Comparison of ENCODE assay signal across 25 cellular contexts in the genomic region with DNA sequence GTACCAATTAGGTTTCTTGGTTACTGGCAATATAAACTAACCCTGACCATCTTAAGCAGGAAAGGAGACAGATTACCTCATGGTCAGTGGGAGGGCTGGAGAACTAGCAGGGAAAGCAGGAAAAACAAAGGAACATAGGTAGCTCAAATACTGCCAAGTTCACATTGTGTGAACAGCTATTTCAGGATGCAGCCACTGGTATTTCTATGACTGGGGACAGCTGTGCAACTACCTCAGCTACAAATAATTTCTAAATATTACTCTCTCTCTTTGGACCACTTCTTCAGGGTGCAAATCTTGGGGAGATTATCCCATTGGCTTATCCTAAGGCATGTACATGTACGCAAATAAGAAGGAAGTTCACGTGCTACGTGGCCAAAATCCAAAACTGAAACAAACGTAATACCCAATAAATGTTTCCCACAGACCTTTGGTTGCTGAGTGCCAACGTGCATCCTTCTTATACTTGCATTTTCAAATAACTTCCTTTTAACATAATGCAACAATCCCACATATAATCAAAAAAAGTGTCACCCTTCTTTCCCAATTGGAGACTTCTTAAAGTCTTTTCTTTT.
DNase-seq lines count a peak whose midpoint lies in the region; ATAC-seq and TF ChIP-seq lines count a peak whose summit lies in the region.
"Had no signal": no experiment of that assay in that cellular context is flagged by ENCODE, and none has a peak within 500 bp of the region (broad histone marks: within the 10 kb centered on the region; RNA-seq: fewer than 3 reads in every experiment).

No MANE protein-coding gene starts in this region.

- no peak overlapping the region for H3K9ac ChIP-seq in Loucy (ENCODE audit: low read depth, low read length, poor library complexity, severe bottlenecking)

- H3K4me1 ChIP-seq in Loucy (ENCODE audit: insufficient read depth, low read length, poor library complexity, severe bottlenecking), result no peaks in the 10 kb centered on the region
- H3K4me1 ChIP-seq: SJCRH30 had no signal

- ATAC-seq in HG02642 (IDR thresholded peaks at IDR 0.05; ENCODE audit: poor library complexity, unreplicated experiment), result no peak
- ATAC-seq: K562, Right ventricle myocardium inferior had no signal

- peak overlapping the region in 6 of 7 donors; percentile 14 to 80 (median 63) for H3K27ac Mint-ChIP-seq in CD14-positive monocyte

- H3K4me1 Mint-ChIP-seq in CD14-positive monocyte, result peaks cover 40% of the 10 kb centered on the region
- H3K4me1 Mint-ChIP-seq: CD8-positive, alpha-beta memory T cell had no signal

- no peaks in the 10 kb centered on the region for H3K9me3 ChIP-seq in Loucy (ENCODE audit: insufficient read depth, low read depth, low read length)
- H3K9me3 ChIP-seq: SJCRH30 had no signal

- peak overlapping the region; percentile 45 to 76 for H3K4me3 Mint-ChIP-seq in CD14-positive monocyte
- H3K4me3 Mint-ChIP-seq: CD8-positive, alpha-beta memory T cell had no signal

- in situ Hi-C loops in GM13976 (cut with MboI; ENCODE audit: low sequenced_read_pairs, unreplicated experiment), result no loop called here

- no peaks in the 10 kb centered on the region for H3K9me2 ChIP-seq in Loucy (replicated peaks; ENCODE audit: low read depth, low read length)

- peaks cover 3 to 5% of the 10 kb centered on the region in 2 donors for H3K36me3 Mint-ChIP-seq in CD14-positive monocyte
- H3K36me3 Mint-ChIP-seq: CD8-positive, alpha-beta memory T cell had no signal

- H3K27me3 ChIP-seq in Loucy (ENCODE audit: insufficient read depth, low read length, poor library complexity, severe bottlenecking), result no peaks in the 10 kb centered on the region

- H2AFZ ChIP-seq in Loucy (ENCODE audit: low read length), result peak overlapping the region; percentile 82; the same call in 1 of the 2 replicates
- H2AFZ ChIP-seq: PC-9 had no signal

- no peaks in the 10 kb centered on the region for H3K36me3 ChIP-seq in Loucy (ENCODE audit: insufficient read depth, low read length)
- H3K36me3 ChIP-seq: SJCRH30 had no signal

- no peak overlapping the region for H3K4me2 ChIP-seq in Loucy (ENCODE audit: low read depth, low read length, poor library complexity, severe bottlenecking)
- H3K4me2 ChIP-seq: PC-9 had no signal

- no peaks in the 10 kb centered on the region for H3F3A ChIP-seq in Loucy (ENCODE audit: low read depth)

- no peaks in the 10 kb centered on the region for H3K9me3 Mint-ChIP-seq in CD14-positive monocyte
- H3K9me3 Mint-ChIP-seq: CD8-positive, alpha-beta memory T cell had no signal

- no peak for DNase-seq in CD14-positive monocyte (ENCODE audit: low spot score)
- peak; percentile 34 to 74 for DNase-seq in cardiac fibroblast (ENCODE audit: low read depth in 2 of 2)
- DNase-seq in myocyte (ENCODE audit: low read depth), result peak; percentile 71
- DNase-seq in superior temporal gyrus (ENCODE audit: extremely low spot score), result no peak
- DNase-seq in GM13976 (ENCODE audit: low spot score), result no peak
- no peak for DNase-seq in NCI-H1694 (lab: John Stamatoyannopoulos, UW)
- DNase-seq: CD8-positive, alpha-beta memory T cell; DMS 273 treated with DMSO at 0.1 percent for 48 hours; DMS79 treated with DMSO at 0.1 percent for 48 hours; GF-D8; NCI-H1092; NCI-H1417 treated with DMSO at 0.1 percent for 48 hours; NCI-H187; NCI-H2081 treated with DMSO at 0.1 percent for 48 hours; NCI-H2171; NCI-H226; NCI-H510A; NK-92 treated with Interleukin-12 subunit alpha and Interleukin-12 subunit beta, amount 100 ng/mL, for 24 hours; PC-9; T-helper 1 cell had no signal

- H3K79me2 ChIP-seq in Loucy (ENCODE audit: insufficient read depth, low read length), result no peaks in the 10 kb centered on the region

- H3K27me3 Mint-ChIP-seq in CD14-positive monocyte (ENCODE audit: low read depth in 3 of 3), result no peaks in the 10 kb centered on the region

- no peaks in the 10 kb centered on the region for H4K20me1 ChIP-seq in Loucy (ENCODE audit: insufficient read depth, low read length, poor library complexity, severe bottlenecking)

- no peak for TF ChIP-seq CTCF in CD14-positive monocyte (IDR thresholded peaks at IDR 0.05)
- TF ChIP-seq CTCF in Loucy (conservative IDR thresholded peaks at IDR 0.05; ENCODE audit: low read length), result no peak
- no peak for TF ChIP-seq CTCF in cardiac fibroblast (IDR thresholded peaks at IDR 0.05; ENCODE audit: low read depth, low read length)
- TF ChIP-seq CTCF in GM13976 (IDR thresholded peaks at IDR 0.05; ENCODE audit: borderline replicate concordance, control extremely low read depth, extremely low read depth, insufficient read depth, missing control alignments), result no peak

- intact Hi-C loops in CD14-positive monocyte (cut with micrococcal nuclease), result loop anchor here in 1 of 2 donors (10.0 kb wide), 1 partner anchor 472 kb away; no protein-coding TSS in a partner anchor

- H3K4me3 ChIP-seq in Loucy (ENCODE audit: low read length, poor library complexity, severe bottlenecking) (no peak overlapping the region), cardiac fibroblast (replicated peaks in 1 of 2; ENCODE audit: low read depth in 2 of 2, low read length in 2 of 2) (no peak overlapping the region)
- H3K4me3 ChIP-seq: K562, PC-9, SJCRH30 had no signal

Comparison
In these comparisons a context has a peak if more than half of its experiments do, and no peak if none do; other contexts are left out.
1. DNase-seq: peak in cardiac fibroblast (2 of 2) and myocyte (single experiment); none in CD14-positive monocyte (single experiment), superior temporal gyrus (single experiment), GM13976 (single experiment) and NCI-H1694 (single experiment).